In genomic region chr16:3187798-3188674, GRCh38 we compare ENCODE assay signal across 9 cellular contexts. TPM values are rescaled to one million over a fixed set of nuclear protein-coding genes. Genes with fewer than 3 reads are reported as not detected.
DNase-seq lines count a peak whose midpoint lies in the region; ATAC-seq lines count a peak whose summit lies in the region.
"Had no signal": no experiment of that assay in that cellular context is flagged by ENCODE, and none has a peak within 500 bp of the region (broad histone marks: within the 10 kb centered on the region; RNA-seq: fewer than 3 reads in every experiment).

TSS of gene OR1F1 (plus strand) at chr16:3188204.

- H3K4me1 ChIP-seq in NT2/D1 (ENCODE audit: insufficient read depth, insufficient read length): no peaks in the 10 kb centered on the region

- CTCF ChIA-PET in activated naive CD4-positive, alpha-beta T cell treated with anti-CD3 and anti-CD28 coated beads for 36 hours (lab: Charles Lee): interaction anchor here (0.9 kb wide), 1 partner anchor 16 kb away, joined by 3 read pairs; no protein-coding TSS in a partner anchor

- no peaks in the 10 kb centered on the region for H3K9me3 ChIP-seq in NT2/D1 (ENCODE audit: insufficient read depth, low read length)

- H3K4me1 Mint-ChIP-seq in activated naive CD4-positive, alpha-beta T cell treated with anti-CD3 and anti-CD28 coated beads for 36 hours (ENCODE audit: low read depth): peaks cover 56% of the 10 kb centered on the region

- peak within 1 kb of the TSS; percentile 84 for H3K27ac Mint-ChIP-seq in activated naive CD4-positive, alpha-beta T cell treated with anti-CD3 and anti-CD28 coated beads for 36 hours

- peak within 1 kb of the TSS; percentile 93 for H3K9ac ChIP-seq in NT2/D1 (ENCODE audit: insufficient read length, low read depth)

- peaks cover 26% of the 10 kb centered on the region for H3K27me3 ChIP-seq in NT2/D1 (ENCODE audit: insufficient read depth, insufficient read length)

- no peaks in the 10 kb centered on the region for H3K36me3 ChIP-seq in NT2/D1 (ENCODE audit: insufficient read depth, insufficient read length, low read length)

- H3K9me3 Mint-ChIP-seq in activated naive CD4-positive, alpha-beta T cell treated with anti-CD3 and anti-CD28 coated beads for 36 hours: no peaks in the 10 kb centered on the region

- peak within 1 kb of the TSS; percentile 79 for H3K4me3 Mint-ChIP-seq in activated naive CD4-positive, alpha-beta T cell treated with anti-CD3 and anti-CD28 coated beads for 36 hours

- DNase-seq in activated effector memory CD4-positive, alpha-beta T cell treated with anti-CD3 and anti-CD28 coated beads, Interleukin-2, amount 50 U/mL, for 16 hours: peak; percentile 83
- no peak for DNase-seq in activated effector memory CD4-positive, alpha-beta T cell treated with Interleukin-2 at 50 U/mL for 16 hours
- DNase-seq in NT2/D1 (ENCODE audit: low read depth, low spot score) (peak; percentile 83), NCI-H2107 treated with DMSO at 0.1 percent for 48 hours (lab: John Stamatoyannopoulos, UW; ENCODE audit: unreplicated experiment) (no peak)
- peak; percentile 81 for DNase-seq in activated naive CD4-positive, alpha-beta T cell treated with anti-CD3 and anti-CD28 coated beads for 36 hours
- peak; percentile 58 to 79 for DNase-seq in stimulated activated CD8-positive, alpha-beta memory T cell treated with anti-CD3 and anti-CD28 coated beads, Interleukin-2, amount 100 ng/mL, for 48 hours (ENCODE audit: low read depth in 2 of 2)

- no peak for ATAC-seq in HG02970 (IDR thresholded peaks at IDR 0.05; ENCODE audit: low FRiP score, unreplicated experiment)

- H3K36me3 Mint-ChIP-seq in activated naive CD4-positive, alpha-beta T cell treated with anti-CD3 and anti-CD28 coated beads for 36 hours (ENCODE audit: low read depth): no peaks in the 10 kb centered on the region

- H3K4me3 ChIP-seq in NT2/D1 (ENCODE audit: insufficient read length, low read depth): peak within 1 kb of the TSS; percentile 88
- peak within 1 kb of the TSS; percentile 92 for H3K4me3 ChIP-seq in iPS-11a (ENCODE audit: low read depth, low read length)

- peaks cover 74% of the 10 kb centered on the region for H3K27me3 Mint-ChIP-seq in activated naive CD4-positive, alpha-beta T cell treated with anti-CD3 and anti-CD28 coated beads for 36 hours (ENCODE audit: low read depth)

- intact Hi-C loops in activated naive CD4-positive, alpha-beta T cell treated with anti-CD3 and anti-CD28 coated beads for 36 hours (cut with micrococcal nuclease): loop anchor here (2.0 to 5.0 kb wide), 5 partner anchors 37 to 269 kb away; partner anchors contain the start of genes ZNF174, ZNF200, ZNF263 and ZSCAN32

RNA-seq across cellular contexts. Expression of gene OR1F1, which starts in this region (rescaled TPM):
- not detected for total RNA-seq in activated naive CD4-positive, alpha-beta T cell treated with anti-CD3 and anti-CD28 coated beads for 36 hours
- total RNA-seq: glomerular endothelial cell had no signal

Comparison
In these comparisons a context has a peak if more than half of its experiments do, and no peak if none do; other contexts are left out.
1. DNase-seq: peak in activated effector memory CD4-positive, alpha-beta T cell treated with anti-CD3 and anti-CD28 coated beads, Interleukin-2, amount 50 U/mL, for 16 hours (single experiment), NT2/D1 (single experiment) and stimulated activated CD8-positive, alpha-beta memory T cell treated with anti-CD3 and anti-CD28 coated beads, Interleukin-2, amount 100 ng/mL, for 48 hours (2 of 2); none in activated effector memory CD4-positive, alpha-beta T cell treated with Interleukin-2 at 50 U/mL for 16 hours (single experiment) and NCI-H2107 treated with DMSO at 0.1 percent for 48 hours (single experiment).
2. Peak in DNase-seq in activated naive CD4-positive, alpha-beta T cell treated with anti-CD3 and anti-CD28 coated beads for 36 hours; RNA of the gene not detected or under 1 TPM.